1 cellular context compared by ENCODE assay signal in the genomic region with DNA sequence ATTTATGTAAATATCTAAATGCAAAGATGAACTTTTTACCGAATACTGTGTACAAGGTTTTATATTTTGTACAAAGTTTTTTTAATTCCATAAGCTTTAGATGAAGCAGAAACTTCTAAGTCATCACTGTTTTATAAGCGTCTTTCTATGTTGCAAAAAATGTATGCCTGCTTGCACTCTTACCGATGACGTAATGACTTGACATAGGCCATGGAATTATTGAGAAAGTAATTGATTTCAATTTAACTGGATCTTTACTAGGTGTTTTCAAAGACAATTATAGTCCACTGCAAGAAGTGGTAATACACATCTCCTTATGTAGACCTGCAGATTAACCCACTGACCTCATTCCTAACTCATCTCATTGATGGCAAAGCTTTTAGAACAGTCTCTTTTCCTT.
A peak's percentile ranks its signal among the peaks of the same experiment; 100 is the strongest.
TF ChIP-seq lines count a peak whose summit lies in the region.

No MANE protein-coding gene starts in this region.

TF ChIP-seq in HepG2, 621 proteins besides CTCF, POLR2A, EP300 and RAD21:
- peak; percentile 76 for TF ChIP-seq CREB1 (IDR thresholded peaks at IDR 0.05)
- no peak for TF ChIP-seq CREB1 (CRISPR knock-in tag; IDR thresholded peaks at IDR 0.05)
- peak; percentile 96 for TF ChIP-seq ATF7 (IDR thresholded peaks at IDR 0.05)
- TF ChIP-seq ATF7 (CRISPR knock-in tag; IDR thresholded peaks at IDR 0.05), result no peak
- TF ChIP-seq ASH2L (IDR thresholded peaks at IDR 0.05; ENCODE audit: insufficient read length, low read depth, low read length), result no peak
